Comparison of ENCODE assay signal across 15 cellular contexts in the genomic region with DNA sequence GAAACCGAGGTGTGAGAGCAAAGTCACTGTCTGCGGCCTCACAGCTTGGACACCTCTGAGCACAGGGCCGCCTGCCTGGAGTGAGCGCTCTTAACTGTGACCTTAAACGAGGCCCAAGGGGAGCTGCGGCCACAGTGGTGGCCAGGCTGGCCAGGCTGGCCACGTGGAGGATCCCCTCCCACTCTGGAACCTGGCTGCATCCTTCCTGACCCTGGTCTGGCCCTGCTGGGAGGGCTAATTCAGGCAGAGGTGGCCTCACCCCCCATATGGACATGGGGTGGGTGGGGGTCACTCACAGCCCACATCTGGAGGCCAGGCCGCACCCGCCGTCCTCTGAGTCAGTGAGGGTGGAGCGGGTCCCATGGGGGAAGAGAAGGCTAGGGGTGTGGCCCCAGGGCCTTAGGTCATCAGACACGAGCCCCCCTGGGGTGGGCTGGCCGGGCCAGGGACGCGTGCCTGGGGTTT. TPM values are rescaled to one million over a fixed set of nuclear protein-coding genes. Genes with fewer than 3 reads are reported as not detected.
A peak's percentile ranks its signal among the peaks of the same experiment; 100 is the strongest.
DNase-seq lines count a peak whose midpoint lies in the region; ATAC-seq and TF ChIP-seq lines count a peak whose summit lies in the region.
"Had no signal": no experiment of that assay in that cellular context is flagged by ENCODE, and none has a peak within 500 bp of the region (broad histone marks: within the 10 kb centered on the region; RNA-seq: fewer than 3 reads in every experiment).

No MANE protein-coding gene starts in this region.

- H3K27ac Mint-ChIP-seq in effector memory CD8-positive, alpha-beta T cell: peak overlapping the region; percentile 35 to 92
- H3K27ac Mint-ChIP-seq in memory B cell: peak overlapping the region; percentile 51
- H3K27ac Mint-ChIP-seq: activated T-cell treated with anti-CD3 and anti-CD28 coated beads, Interleukin-2, amount 50 U/mL, for 24 hours had no signal

- H3K9me3 ChIP-seq in HUES48 (ENCODE audit: control insufficient read depth, insufficient read depth, low read length) (no peaks in the 10 kb centered on the region), tibial nerve (no peaks in the 10 kb centered on the region), testis (no peaks in the 10 kb centered on the region)
- H3K9me3 ChIP-seq: MG63 had no signal

- H3K4me3 ChIP-seq in HUES48 (ENCODE audit: low read depth, low read length) (no peak overlapping the region), tibial nerve (no peak overlapping the region), testis (no peak overlapping the region)
- H3K4me3 ChIP-seq: MG63 had no signal

- 58 to 69% methylated on average over 14 of the region's 15 CpGs for WGBS in tibial nerve, 2 donors
- 45 to 75% methylated on average over 4 to 15 of the region's 15 CpGs for WGBS in testis, 2 donors

- peaks cover 44% of the 10 kb centered on the region for H3K4me1 ChIP-seq in HUES48 (ENCODE audit: control insufficient read depth, insufficient read depth, low read length)
- H3K4me1 ChIP-seq in tibial nerve: peaks cover 0 to 97% (median 56%) of the 10 kb centered on the region in 4 donors
- peaks cover 64% of the 10 kb centered on the region for H3K4me1 ChIP-seq in testis

- DNase-seq in effector memory CD8-positive, alpha-beta T cell: no peak
- DNase-seq in memory B cell (ENCODE audit: low spot score in 2 of 2) (no peak), tibial nerve (ENCODE audit: low spot score in 2 of 2) (no peak), OCI-M1 (lab: John Stamatoyannopoulos, UW) (no peak), testis (no peak)
- no peak for DNase-seq in activated CD8-positive, alpha-beta memory T cell treated with anti-CD3 and anti-CD28 coated beads for 24 hours
- DNase-seq: activated T-cell treated with anti-CD3 and anti-CD28 coated beads, Interleukin-2, amount 50 U/mL, for 24 hours; MG63; NCI-H226; stimulated activated CD4-positive, alpha-beta T cell treated with anti-CD3 and anti-CD28 coated beads, Interleukin-1b, Interleukin-23, amount 100 ng/mL, for 48 hours; stimulated activated naive CD4-positive, alpha-beta T cell treated with Interleukin-2 at 50 U/mL for 16 hours had no signal

- TF ChIP-seq POLR2A in tibial nerve (IDR thresholded peaks at IDR 0.05) (no peak), testis (IDR thresholded peaks at IDR 0.05) (no peak)

- no peak for TF ChIP-seq CTCF in tibial nerve (IDR thresholded peaks at IDR 0.05)
- TF ChIP-seq CTCF in testis (IDR thresholded peaks at IDR 0.05): no peak

- H3K9me3 Mint-ChIP-seq in effector memory CD8-positive, alpha-beta T cell: no peaks in the 10 kb centered on the region
- no peaks in the 10 kb centered on the region for H3K9me3 Mint-ChIP-seq in memory B cell
- H3K9me3 Mint-ChIP-seq: activated T-cell treated with anti-CD3 and anti-CD28 coated beads, Interleukin-2, amount 50 U/mL, for 24 hours; neural crest cell had no signal

- TF ChIP-seq EP300 in tibial nerve (IDR thresholded peaks at IDR 0.05): no peak

- H3K9ac ChIP-seq in HUES48 (ENCODE audit: low read depth, low read length): no peak overlapping the region

- H3K4me1 Mint-ChIP-seq in effector memory CD8-positive, alpha-beta T cell (ENCODE audit: low read depth in 2 of 2): peaks cover 7 to 25% of the 10 kb centered on the region in 2 donors
- H3K4me1 Mint-ChIP-seq in memory B cell: peaks cover 5% of the 10 kb centered on the region

- peaks cover 13% of the 10 kb centered on the region for H3K36me3 ChIP-seq in HUES48 (ENCODE audit: control insufficient read depth, insufficient read depth, low read length)
- H3K36me3 ChIP-seq in tibial nerve: peaks cover 0 to 33% (median 0%) of the 10 kb centered on the region in 3 donors
- H3K36me3 ChIP-seq in testis (ENCODE audit: low read depth, missing control alignments): no peaks in the 10 kb centered on the region

- intact Hi-C loops in testis (cut with DNase I; ENCODE audit: low total_unique reads): no loop called here

- H3K27me3 Mint-ChIP-seq in effector memory CD8-positive, alpha-beta T cell: no peaks in the 10 kb centered on the region
- no peaks in the 10 kb centered on the region for H3K27me3 Mint-ChIP-seq in memory B cell
- H3K27me3 Mint-ChIP-seq: activated T-cell treated with anti-CD3 and anti-CD28 coated beads, Interleukin-2, amount 50 U/mL, for 24 hours had no signal

- no peak for ATAC-seq in effector memory CD8-positive, alpha-beta T cell (replicated peaks)
- ATAC-seq in memory B cell (ENCODE audit: low read depth) (no peak), GM21529 (IDR thresholded peaks at IDR 0.05; ENCODE audit: unreplicated experiment) (no peak)

- H3K27ac ChIP-seq in HUES48 (ENCODE audit: low read depth, low read length) (peak overlapping the region; percentile 69), tibial nerve (peak overlapping the region; percentile 20 to 95 (median 88)), testis (peak overlapping the region in 1 of 2 donors; percentile 86)
- H3K27ac ChIP-seq: VCaP had no signal

- H3K27me3 ChIP-seq in HUES48 (ENCODE audit: control insufficient read depth, insufficient read depth, low read length) (no peaks in the 10 kb centered on the region), tibial nerve (no peaks in the 10 kb centered on the region), testis (no peaks in the 10 kb centered on the region)
- H3K27me3 ChIP-seq: MG63 had no signal

- peaks cover 99% of the 10 kb centered on the region for H3K36me3 Mint-ChIP-seq in effector memory CD8-positive, alpha-beta T cell (ENCODE audit: insufficient read depth)
- H3K36me3 Mint-ChIP-seq in memory B cell: peaks cover 18% of the 10 kb centered on the region

- peak overlapping the region in 1 of 2 donors; percentile 36 for H3K4me3 Mint-ChIP-seq in effector memory CD8-positive, alpha-beta T cell
- no peak overlapping the region for H3K4me3 Mint-ChIP-seq in memory B cell
- H3K4me3 Mint-ChIP-seq: activated T-cell treated with anti-CD3 and anti-CD28 coated beads, Interleukin-2, amount 50 U/mL, for 24 hours; neural crest cell had no signal

RNA-seq across cellular contexts. Expression of a gene that starts 6.6 kb away (rescaled TPM):
- 10 to 100 TPM; 31.0 to 58.1 (median 32.9) TPM for total RNA-seq in tibial nerve
- 100 to 1,000 TPM; 103 to 125 TPM for total RNA-seq in testis
- 33.9 TPM for polyA plus RNA-seq in testis (ENCODE audit: insufficient read depth, low read depth, low replicate concordance)

RNA-seq across cellular contexts. Expression of a gene that starts 27.1 kb away (rescaled TPM):
- total RNA-seq in tibial nerve: 10 to 100 TPM; 45.1 to 95.1 (median 60.7) TPM
- total RNA-seq in testis: 100 to 1,000 TPM; 126 to 148 TPM
- polyA plus RNA-seq in testis (ENCODE audit: insufficient read depth, low read depth, low replicate concordance): 61.8 TPM

RNA-seq across cellular contexts. Expression of a gene that starts 38.2 kb away (rescaled TPM):
- total RNA-seq in tibial nerve (10 to 100 TPM; 27.8 to 77.4 (median 52.1) TPM), testis (100 to 1,000 TPM; 126 to 147 TPM)
- polyA plus RNA-seq in testis (ENCODE audit: insufficient read depth, low read depth, low replicate concordance): 71.5 TPM

RNA-seq across cellular contexts. Expression of a gene that starts 47.4 kb away (rescaled TPM):
- total RNA-seq in tibial nerve (10 to 100 TPM; 37.6 to 53.0 (median 49.2) TPM), testis (10 to 100 TPM; 80.2 to 88.3 TPM)
- polyA plus RNA-seq in testis (ENCODE audit: insufficient read depth, low read depth, low replicate concordance): 56.0 TPM
